ENCODE assay signal across 14 cellular contexts in genomic region chr17:70563301-70563820, GRCh38.
DNase-seq lines count a peak whose midpoint lies in the region; ATAC-seq, FAIRE-seq and TF ChIP-seq lines count a peak whose summit lies in the region.
"Had no signal": no experiment of that assay in that cellular context is flagged by ENCODE, and none has a peak within 500 bp of the region (broad histone marks: within the 10 kb centered on the region; RNA-seq: fewer than 3 reads in every experiment).

No MANE protein-coding gene starts in this region.

- no peak for TF ChIP-seq RAD21 in IMR-90 (IDR thresholded peaks at IDR 0.05; ENCODE audit: low read length)

- H3K27me3 Mint-ChIP-seq in astrocyte (ENCODE audit: low read depth, unreplicated experiment): no peaks in the 10 kb centered on the region

- no TSS peak for BruUV-seq in IMR-90 (replicated peaks; lab: Mats Ljungman, UMichigan)

- WGBS in IMR-90 (ENCODE audit: extremely low coverage in 2 of 2, insufficient read length in 1 of 2), 2 experiments: no CpG with 5 or more reads among the region's 2 CpGs

- H3K4me1 Mint-ChIP-seq in astrocyte (ENCODE audit: low read depth, unreplicated experiment): peaks cover 14% of the 10 kb centered on the region

- H3K14ac ChIP-seq in IMR-90 (replicated peaks; ENCODE audit: low read depth, low read length): no peak overlapping the region

- no peaks in the 10 kb centered on the region for H3K36me3 ChIP-seq in IMR-90 (ENCODE audit: control insufficient read depth, insufficient read depth, low read length)
- no peaks in the 10 kb centered on the region for H3K36me3 ChIP-seq in astrocyte (ENCODE audit: insufficient read depth, low read length)
- H3K36me3 ChIP-seq: cardiac muscle cell, esophagus squamous epithelium had no signal

- no peaks in the 10 kb centered on the region for H3K79me2 ChIP-seq in astrocyte (ENCODE audit: insufficient read depth, low read length)

- H3K27ac ChIP-seq in IMR-90 (ENCODE audit: insufficient read depth, low read length) (peak overlapping the region; percentile 24; the same call in 1 of the 2 replicates), astrocyte (ENCODE audit: low read depth, low read length) (no peak overlapping the region)
- H3K27ac ChIP-seq: cardiac muscle cell, esophagus squamous epithelium, PC-9 had no signal

- H2BK120ac ChIP-seq in IMR-90 (ENCODE audit: low read depth, low read length): no peak overlapping the region

- H2AK5ac ChIP-seq in IMR-90 (ENCODE audit: low read depth, low read length): no peak overlapping the region

- H3K56ac ChIP-seq in IMR-90 (ENCODE audit: extremely low read depth, insufficient read depth, low read length): no peak overlapping the region

- no peaks in the 10 kb centered on the region for H3K27me3 ChIP-seq in IMR-90 (ENCODE audit: control insufficient read depth, insufficient read depth, low read length)
- H3K27me3 ChIP-seq in astrocyte (ENCODE audit: insufficient read depth, low read length): no peaks in the 10 kb centered on the region
- H3K27me3 ChIP-seq: cardiac muscle cell, esophagus squamous epithelium had no signal

- H3K23ac ChIP-seq in IMR-90 (ENCODE audit: low read depth, low read length): no peak overlapping the region

- no peak overlapping the region for H3K4me3 Mint-ChIP-seq in astrocyte (ENCODE audit: unreplicated experiment)
- H3K4me3 Mint-ChIP-seq: activated T-cell treated with anti-CD3 and anti-CD28 coated beads, Interleukin-2, amount 50 U/mL, for 72 hours had no signal

- H3K4me2 ChIP-seq in IMR-90 (ENCODE audit: low read depth, low read length) (no peak overlapping the region; the same call in 1 of the 2 replicates), astrocyte (ENCODE audit: low read length) (no peak overlapping the region)
- H3K4me2 ChIP-seq: PC-9 had no signal

- H3K4me3 ChIP-seq in IMR-90 (ENCODE audit: insufficient read depth, low read depth, low read length) (no peak overlapping the region), astrocyte (ENCODE audit: insufficient read depth, low read depth, low read length) (no peak overlapping the region)
- H3K4me3 ChIP-seq: cardiac muscle cell, esophagus squamous epithelium, PC-9 had no signal

- ATAC-seq in IMR-90 (ENCODE audit: low read depth) (peak; percentile 84), GM21737 (IDR thresholded peaks at IDR 0.05; ENCODE audit: unreplicated experiment) (no peak), HG03135 (IDR thresholded peaks at IDR 0.05; ENCODE audit: unreplicated experiment) (no peak)
- ATAC-seq: activated T-cell treated with anti-CD3 and anti-CD28 coated beads, Interleukin-2, amount 50 U/mL, for 72 hours had no signal

- dilution Hi-C loops in IMR-90 (cut with HindIII; ENCODE audit: low sequenced_read_pairs, unreplicated experiment): no loop called here

- H3K4me1 ChIP-seq in IMR-90 (ENCODE audit: control insufficient read depth, insufficient read depth, low read length) (no peaks in the 10 kb centered on the region; the same call in 1 of the 2 replicates), astrocyte (ENCODE audit: insufficient read depth, low read length) (no peaks in the 10 kb centered on the region)

- no peaks in the 10 kb centered on the region for H3K9me3 Mint-ChIP-seq in astrocyte (ENCODE audit: unreplicated experiment)
- H3K9me3 Mint-ChIP-seq: activated T-cell treated with anti-CD3 and anti-CD28 coated beads, Interleukin-2, amount 50 U/mL, for 72 hours had no signal

- no peak overlapping the region for H2BK5ac ChIP-seq in IMR-90 (ENCODE audit: low read depth, low read length, poor library complexity, severe bottlenecking)

- POLR2A ChIA-PET in IMR-90 (lab: Charles Lee; ENCODE audit: unreplicated experiment): no interaction called here

- H2AFZ ChIP-seq in IMR-90 (replicated peaks; ENCODE audit: low read length, poor library complexity): no peak overlapping the region
- H2AFZ ChIP-seq in astrocyte (ENCODE audit: low read depth, low read length): no peak overlapping the region
- H2AFZ ChIP-seq: PC-9 had no signal

- intact Hi-C loops in IMR-90 (cut with micrococcal nuclease): no loop called here

- no peak overlapping the region; the same call in 2 of the 3 replicates for H2BK15ac ChIP-seq in IMR-90 (ENCODE audit: low read depth, low read length)

- no peak overlapping the region for H3K4ac ChIP-seq in IMR-90 (ENCODE audit: low read depth, low read length)

- H2BK20ac ChIP-seq in IMR-90 (ENCODE audit: low read depth, low read length): no peak overlapping the region

- H3K79me1 ChIP-seq in IMR-90 (ENCODE audit: low read depth in 1 of 2, low read length in 2 of 2): no peaks in the 10 kb centered on the region

- H4K8ac ChIP-seq in IMR-90 (ENCODE audit: low read depth in 2 of 2, low read length in 2 of 2): no peak overlapping the region

- H4K20me1 ChIP-seq in IMR-90 (ENCODE audit: insufficient read depth, low read length) (no peaks in the 10 kb centered on the region), astrocyte (ENCODE audit: insufficient read depth, low read length) (no peaks in the 10 kb centered on the region)

- no peak for TF ChIP-seq POLR2A in IMR-90 (IDR thresholded peaks at IDR 0.05; ENCODE audit: low read depth, low read length)

- no peak for TF ChIP-seq CTCF in IMR-90 (conservative IDR thresholded peaks at IDR 0.05; ENCODE audit: low read depth, low read length)
- TF ChIP-seq CTCF in astrocyte (IDR thresholded peaks at IDR 0.05; ENCODE audit: insufficient read depth, low read depth, low read length): no peak

- CTCF ChIA-PET in IMR-90 (lab: Yijun Ruan, JAX): no interaction called here

- no peak overlapping the region for H2AK9ac ChIP-seq in IMR-90 (replicated peaks; ENCODE audit: low read depth, low read length, poor library complexity)

- no peak overlapping the region; the same call in 1 of the 2 replicates for H4K91ac ChIP-seq in IMR-90 (ENCODE audit: insufficient read depth, low read depth, low read length)

- no peak overlapping the region for H4K5ac ChIP-seq in IMR-90 (ENCODE audit: low read depth, low read length)

- no peak for FAIRE-seq in astrocyte (lab: Jason Lieb, UNC)
- FAIRE-seq: GM18507 had no signal

- no peaks in the 10 kb centered on the region for H3K9me1 ChIP-seq in IMR-90 (ENCODE audit: insufficient read depth, low read length)

- H3K36me3 Mint-ChIP-seq in astrocyte (ENCODE audit: low read depth, unreplicated experiment): no peaks in the 10 kb centered on the region

- no peak overlapping the region; the same call in 1 of the 2 replicates for H3K9ac ChIP-seq in IMR-90 (ENCODE audit: low read depth, low read length)
- no peak overlapping the region for H3K9ac ChIP-seq in astrocyte (ENCODE audit: low read length)

- DNase-seq in IMR-90: peak; percentile 62
- peak; percentile 32 for DNase-seq in NCI-H2107 (lab: John Stamatoyannopoulos, UW)
- peak; percentile 23 for DNase-seq in astrocyte (ENCODE audit: low read depth)
- peak; percentile 30 for DNase-seq in pulmonary artery endothelial cell (ENCODE audit: low read depth, low spot score)
- no peak for DNase-seq in T1000 (lab: John Stamatoyannopoulos, UW)
- no peak for DNase-seq in NCI-H1048 (lab: John Stamatoyannopoulos, UW)
- DNase-seq: activated T-cell treated with anti-CD3 and anti-CD28 coated beads, Interleukin-2, amount 50 U/mL, for 72 hours; esophagus squamous epithelium; nucleus accumbens; PC-9 had no signal

- in situ Hi-C loops in IMR-90 (cut with MboI; ENCODE audit: low sequenced_read_pairs): no loop called here

- H3K18ac ChIP-seq in IMR-90 (ENCODE audit: low read depth, low read length): no peak overlapping the region

- no peaks in the 10 kb centered on the region for H3K9me3 ChIP-seq in IMR-90 (ENCODE audit: control insufficient read depth, insufficient read depth, low read length)
- no peaks in the 10 kb centered on the region for H3K9me3 ChIP-seq in astrocyte (ENCODE audit: insufficient read depth, low read depth, low read length)
- H3K9me3 ChIP-seq: esophagus squamous epithelium had no signal

- H3K27ac Mint-ChIP-seq in astrocyte (ENCODE audit: unreplicated experiment): no peak overlapping the region
- H3K27ac Mint-ChIP-seq: activated T-cell treated with anti-CD3 and anti-CD28 coated beads, Interleukin-2, amount 50 U/mL, for 72 hours had no signal

TF ChIP-seq in IMR-90, 13 proteins besides CTCF, POLR2A, EP300 and RAD21:
- no peak for TF ChIP-seq NFE2L2 (IDR thresholded peaks at IDR 0.05; ENCODE audit: low read depth, low read length)
- no peak for TF ChIP-seq CEBPB (IDR thresholded peaks at IDR 0.05; ENCODE audit: low read depth, low read length)
- no peak for TF ChIP-seq MXI1 (IDR thresholded peaks at IDR 0.05; ENCODE audit: borderline replicate concordance, low read depth, low read length)
- TF ChIP-seq MAFK (IDR thresholded peaks at IDR 0.05; ENCODE audit: low read depth, low read length): no peak
- TF ChIP-seq RFX5 (IDR thresholded peaks at IDR 0.05; ENCODE audit: low read depth, low read length): no peak
- TF ChIP-seq ELK1 (IDR thresholded peaks at IDR 0.05; ENCODE audit: borderline replicate concordance, low read depth, low read length): no peak
- TF ChIP-seq USF2 (IDR thresholded peaks at IDR 0.05; ENCODE audit: low read depth, low read length): no peak
- TF ChIP-seq SMC3 (IDR thresholded peaks at IDR 0.05; ENCODE audit: low read depth, low read length): no peak
- no peak for TF ChIP-seq RCOR1 (IDR thresholded peaks at IDR 0.05; ENCODE audit: insufficient replicate concordance, low read length)
- TF ChIP-seq BHLHE40 (IDR thresholded peaks at IDR 0.05; ENCODE audit: low read depth, low read length): no peak
- no peak for TF ChIP-seq MAZ (IDR thresholded peaks at IDR 0.05; ENCODE audit: borderline replicate concordance, low read depth, low read length)
- TF ChIP-seq FOS (IDR thresholded peaks at IDR 0.05; ENCODE audit: low read depth, low read length): no peak
- no peak for TF ChIP-seq CHD1 (IDR thresholded peaks at IDR 0.05; ENCODE audit: low read depth, low read length)

Comparison
In these comparisons a context has a peak if more than half of its experiments do, and no peak if none do; other contexts are left out.
1. DNase-seq: peak in IMR-90 (single experiment), NCI-H2107 (single experiment), astrocyte (single experiment) and pulmonary artery endothelial cell (single experiment); none in T1000 (single experiment) and NCI-H1048 (single experiment).